Comparison of ENCODE assay signal across 20 cellular contexts in the genomic region with DNA sequence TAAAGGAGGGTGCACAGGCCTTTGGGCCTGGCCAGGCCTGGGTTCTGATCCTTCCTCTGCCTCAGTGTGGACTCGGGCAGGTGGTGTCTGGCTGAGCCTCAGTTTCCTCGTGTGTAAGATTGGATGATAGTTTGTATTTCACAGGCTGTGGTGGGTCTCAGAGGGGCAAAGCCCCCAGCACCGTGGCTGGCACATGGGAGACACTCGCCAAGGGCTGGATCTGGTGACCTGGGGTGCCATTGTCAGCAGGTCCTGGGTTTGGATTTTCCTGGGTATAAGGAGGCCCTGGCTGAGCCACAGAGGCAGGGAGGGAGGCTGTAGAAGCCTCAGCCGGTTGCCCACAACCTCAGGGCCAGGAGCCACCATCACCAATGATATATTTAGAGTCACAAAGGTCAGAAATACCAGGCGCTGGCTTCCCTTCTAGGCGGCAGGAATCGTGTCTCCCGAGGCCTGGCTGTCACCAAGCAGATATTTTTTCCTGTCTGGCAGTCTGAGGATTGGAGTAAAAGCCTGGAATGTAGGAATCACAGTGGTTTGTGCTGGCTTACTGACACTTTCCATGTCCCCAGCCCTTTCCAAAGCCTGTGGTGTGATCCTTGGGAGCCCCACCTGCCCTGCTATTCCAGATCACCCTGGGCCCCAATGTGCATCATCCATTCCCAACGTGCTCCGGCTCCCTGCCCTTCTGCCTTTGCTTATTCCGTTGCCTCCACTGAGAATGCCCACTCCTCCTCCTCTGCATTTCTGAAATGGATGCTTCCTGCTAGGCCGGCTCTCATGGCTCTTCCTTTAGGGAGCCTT. TPM values are rescaled to one million over a fixed set of nuclear protein-coding genes. Genes with fewer than 3 reads are reported as not detected.
A peak's percentile ranks its signal among the peaks of the same experiment; 100 is the strongest.
DNase-seq lines count a peak whose midpoint lies in the region; ATAC-seq, FAIRE-seq and TF ChIP-seq lines count a peak whose summit lies in the region.
"Had no signal": no experiment of that assay in that cellular context is flagged by ENCODE, and none has a peak within 500 bp of the region (broad histone marks: within the 10 kb centered on the region; RNA-seq: fewer than 3 reads in every experiment).

No MANE protein-coding gene starts in this region.

- no peaks in the 10 kb centered on the region for H3K23me2 ChIP-seq in H9 (ENCODE audit: insufficient read length, low read depth, low read length, poor library complexity, severe bottlenecking)

- no peak overlapping the region for H3K4ac ChIP-seq in H9 (ENCODE audit: low read depth, low read length)

- no CpG with 5 or more reads among the region's 13 CpGs for WGBS in H9 (ENCODE audit: extremely low coverage, insufficient read length, low lambda C conversion rate)

- H3K18ac ChIP-seq in H9 (ENCODE audit: insufficient read length, low read depth, low read length) = no peak overlapping the region

- H3K27me3 ChIP-seq in BLaER1 = no peaks in the 10 kb centered on the region
- no peaks in the 10 kb centered on the region for H3K27me3 ChIP-seq in gastrocnemius medialis
- H3K27me3 ChIP-seq in WERI-Rb-1 (ENCODE audit: insufficient read depth, low read depth, severe bottlenecking) = no peaks in the 10 kb centered on the region
- no peaks in the 10 kb centered on the region for H3K27me3 ChIP-seq in H9 (ENCODE audit: insufficient read depth, low read length)
- H3K27me3 ChIP-seq: BLaER1 treated with 17β-estradiol and CSF1 and Interleukin-3, amounts not matched to agents 10 nM and 100 nM had no signal

- H3K4me1 Mint-ChIP-seq in chondrocyte (ENCODE audit: low read depth) (no peaks in the 10 kb centered on the region), H9 (no peaks in the 10 kb centered on the region)
- H3K4me1 Mint-ChIP-seq: CD8-positive, alpha-beta memory T cell had no signal

- H3K4me3 Mint-ChIP-seq in chondrocyte (ENCODE audit: unreplicated experiment) (no peak overlapping the region), H9 (no peak overlapping the region)
- H3K4me3 Mint-ChIP-seq: CD8-positive, alpha-beta memory T cell had no signal

- peak in 1 of 2 donors; percentile 51 for ATAC-seq in gastrocnemius medialis

- no peak overlapping the region; the same call in 1 of the 2 replicates for H3K14ac ChIP-seq in H9 (ENCODE audit: insufficient read depth, low read length)

- no peak overlapping the region for H3K56ac ChIP-seq in H9 (ENCODE audit: insufficient read length, low read depth, low read length)

- no peak overlapping the region for H3K27ac Mint-ChIP-seq in chondrocyte (ENCODE audit: unreplicated experiment)
- no peak overlapping the region for H3K27ac Mint-ChIP-seq in H9
- H3K27ac Mint-ChIP-seq: CD8-positive, alpha-beta memory T cell had no signal

- no peak overlapping the region for H2BK15ac ChIP-seq in H9 (ENCODE audit: low read depth, low read length)

- H4K5ac ChIP-seq in H9 (ENCODE audit: insufficient read length, low read depth, low read length) = no peak overlapping the region

- H4K8ac ChIP-seq in H9 (replicated peaks; ENCODE audit: insufficient read length, low read depth, low read length) = no peak overlapping the region

- no peak overlapping the region for H3K9ac ChIP-seq in BLaER1
- no peak overlapping the region for H3K9ac ChIP-seq in kidney (ENCODE audit: low read length in 2 of 2)
- no peak overlapping the region for H3K9ac ChIP-seq in H9 (ENCODE audit: extremely low read depth, insufficient read length, low read length)
- H3K9ac ChIP-seq: BLaER1 treated with 17β-estradiol and CSF1 and Interleukin-3, amounts not matched to agents 10 nM and 100 nM had no signal

- H3K27me3 Mint-ChIP-seq in chondrocyte (ENCODE audit: low read depth) = peaks cover 30% of the 10 kb centered on the region
- H3K27me3 Mint-ChIP-seq in H9 (ENCODE audit: low read depth) = peaks cover 31% of the 10 kb centered on the region

- H3K23ac ChIP-seq in H9 (ENCODE audit: insufficient read length, low read depth, low read length) = no peak overlapping the region

- H3K4me1 ChIP-seq in BLaER1 (peaks cover 52% of the 10 kb centered on the region), kidney (ENCODE audit: control insufficient read depth in 1 of 2, insufficient read depth in 1 of 2, low read depth in 1 of 2, low read length in 2 of 2) (no peaks in the 10 kb centered on the region), gastrocnemius medialis (peaks cover 36 to 47% of the 10 kb centered on the region in 2 donors), H9 (ENCODE audit: insufficient read depth, low read length) (no peaks in the 10 kb centered on the region)

- H2AFZ ChIP-seq in H9 (ENCODE audit: low read length) = no peak overlapping the region

- no peak overlapping the region for H2BK20ac ChIP-seq in H9 (ENCODE audit: low read depth, low read length, poor library complexity, severe bottlenecking)

- H3T11ph ChIP-seq in H9 (ENCODE audit: low read length) = no peak overlapping the region

- H4K91ac ChIP-seq in H9 (ENCODE audit: insufficient read length, low read depth, low read length) = no peak overlapping the region

- no peak overlapping the region for H3K27ac ChIP-seq in BLaER1
- H3K27ac ChIP-seq in kidney (ENCODE audit: low read depth in 2 of 2, low read length in 2 of 2) = no peak overlapping the region
- peak overlapping the region in 3 of 4 donors; percentile 13 to 60 (median 18) for H3K27ac ChIP-seq in gastrocnemius medialis
- H3K27ac ChIP-seq in WERI-Rb-1 = no peak overlapping the region
- no peak overlapping the region for H3K27ac ChIP-seq in H9 (ENCODE audit: insufficient read length, low read depth, low read length)
- H3K27ac ChIP-seq: BLaER1 treated with 17β-estradiol and CSF1 and Interleukin-3, amounts not matched to agents 10 nM and 100 nM had no signal

- H3K9me3 ChIP-seq in BLaER1 = peaks cover 4% of the 10 kb centered on the region; the same call in 1 of the 2 replicates
- no peaks in the 10 kb centered on the region for H3K9me3 ChIP-seq in kidney (ENCODE audit: control insufficient read depth in 1 of 2, low read length in 2 of 2)
- H3K9me3 ChIP-seq in gastrocnemius medialis = no peaks in the 10 kb centered on the region
- H3K9me3 ChIP-seq in WERI-Rb-1 (ENCODE audit: severe bottlenecking) = no peaks in the 10 kb centered on the region
- H3K9me3 ChIP-seq in H9 (ENCODE audit: control insufficient read depth, low read depth, low read length) = no peaks in the 10 kb centered on the region

- no peak for FAIRE-seq in kidney (lab: Jason Lieb, UNC)
- FAIRE-seq: GM12891 had no signal

- H3K9me3 Mint-ChIP-seq in chondrocyte (ENCODE audit: low read depth) (no peaks in the 10 kb centered on the region), H9 (no peaks in the 10 kb centered on the region)

- H3K4me2 ChIP-seq in BLaER1 (peak overlapping the region; percentile 12; the same call in 1 of the 2 replicates), H9 (ENCODE audit: insufficient read depth, insufficient read length, low read length) (no peak overlapping the region)

- H3K36me3 Mint-ChIP-seq in chondrocyte (ENCODE audit: low read depth) (no peaks in the 10 kb centered on the region), H9 (ENCODE audit: insufficient read depth in 1 of 3, low read depth in 3 of 3) (no peaks in the 10 kb centered on the region)
- H3K36me3 Mint-ChIP-seq: CD8-positive, alpha-beta memory T cell had no signal

- no peaks in the 10 kb centered on the region for H3K79me1 ChIP-seq in H9 (ENCODE audit: insufficient read depth, low read depth, low read length, poor library complexity, severe bottlenecking)

- DNase-seq in chondrocyte (ENCODE audit: low spot score) (peak; percentile 49), kidney (peak; percentile 35), gastrocnemius medialis (no peak), NCI-H446 treated with DMSO at 0.1 percent for 48 hours (lab: John Stamatoyannopoulos, UW) (no peak), WERI-Rb-1 (no peak), H9 (no peak)
- DNase-seq: DMS53, EL, KG1, NCI-H1105 treated with DMSO at 0.1 percent for 48 hours, NCI-H1694 treated with DMSO at 0.1 percent for 48 hours, NCI-H774, OCI-M1, SHP77 treated with DMSO at 0.1 percent for 48 hours had no signal

- H4K20me1 ChIP-seq in BLaER1 = no peaks in the 10 kb centered on the region
- H4K20me1 ChIP-seq in H9 (ENCODE audit: control insufficient read depth, insufficient read depth, insufficient read length) = no peaks in the 10 kb centered on the region

- H2AK5ac ChIP-seq in H9 (ENCODE audit: insufficient read length, low read length) = no peak overlapping the region

- no peaks in the 10 kb centered on the region for H3K36me3 ChIP-seq in BLaER1
- H3K36me3 ChIP-seq in kidney (ENCODE audit: control insufficient read depth in 1 of 2, insufficient read depth in 2 of 2, low read length in 2 of 2) = no peaks in the 10 kb centered on the region
- H3K36me3 ChIP-seq in gastrocnemius medialis = no peaks in the 10 kb centered on the region
- peaks cover 19% of the 10 kb centered on the region for H3K36me3 ChIP-seq in WERI-Rb-1
- H3K36me3 ChIP-seq: BLaER1 treated with 17β-estradiol and CSF1 and Interleukin-3, amounts not matched to agents 10 nM and 100 nM had no signal

- H3K4me3 ChIP-seq in BLaER1 (no peak overlapping the region), kidney (ENCODE audit: low read length in 2 of 2) (no peak overlapping the region), gastrocnemius medialis (no peak overlapping the region), WERI-Rb-1 (ENCODE audit: low read depth, low read length) (no peak overlapping the region)
- H3K4me3 ChIP-seq: BLaER1 treated with 17β-estradiol and CSF1 and Interleukin-3, amounts not matched to agents 10 nM and 100 nM had no signal

- in situ Hi-C loops in gastrocnemius medialis (cut with MboI; ENCODE audit: low sequenced_read_pairs in 4 of 4) = loop anchor here in 2 of 4 donors (10.0 kb wide), 1 partner anchor 225 kb away; no protein-coding TSS in a partner anchor

- no peak overlapping the region for H2BK12ac ChIP-seq in H9 (ENCODE audit: insufficient read length, low read depth, low read length)

- no peak for TF ChIP-seq POLR2A in gastrocnemius medialis (IDR thresholded peaks at IDR 0.05)

- intact Hi-C loops in kidney (cut with DNase I) = no loop called here
- intact Hi-C loops in gastrocnemius medialis (cut with DNase I; ENCODE audit: low total_unique reads) = no loop called here

- no peak overlapping the region for H2BK120ac ChIP-seq in H9 (ENCODE audit: low read depth, low read length, poor library complexity, severe bottlenecking)

- no peaks in the 10 kb centered on the region for H3K79me2 ChIP-seq in H9 (ENCODE audit: insufficient read depth, low read length)

- TF ChIP-seq CTCF in chondrocyte (IDR thresholded peaks at IDR 0.05) = no peak
- TF ChIP-seq CTCF in kidney (IDR thresholded peaks at IDR 0.05; ENCODE audit: borderline replicate concordance, extremely low read depth, insufficient read depth) = no peak
- TF ChIP-seq CTCF in gastrocnemius medialis (IDR thresholded peaks at IDR 0.05 in 4 of 5, conservative IDR thresholded peaks at IDR 0.05 in 1 of 5) = no peak
- no peak for TF ChIP-seq CTCF in WERI-Rb-1 (IDR thresholded peaks at IDR 0.05; ENCODE audit: low read depth, low read length)
- TF ChIP-seq CTCF in H9 (conservative IDR thresholded peaks at IDR 0.05) = no peak

- no peak overlapping the region for H2BK5ac ChIP-seq in H9 (ENCODE audit: insufficient read length, low read length)

RNA-seq across cellular contexts. Expression of gene KCNC1, which starts 15.6 kb away (rescaled TPM):
- total RNA-seq in chondrocyte (0.07 to 0.20 TPM in 2 of 3 replicates, not detected in the other), kidney (0.03 TPM), gastrocnemius medialis (under 1 TPM; 0.03 to 0.53 (median 0.15) TPM), H9 (2021) (0.04 TPM in 1 of 2 replicates, not detected in the other)
- polyA plus RNA-seq in kidney (ENCODE audit: insufficient read depth, low read depth, low replicate concordance) = not detected
- total RNA-seq: CD8-positive, alpha-beta memory T cell; H4 had no signal
- polyA plus RNA-seq: CD8-positive, alpha-beta memory T cell had no signal

RNA-seq across cellular contexts. Expression of gene MYOD1, which starts 30.8 kb away (rescaled TPM):
- total RNA-seq in chondrocyte (not detected in 3 replicates), kidney (not detected), gastrocnemius medialis (10 to 100 TPM in 2 of 4 donors, 1 to 10 TPM in 2; 3.5 to 20.6 (median 10.4) TPM), H9 (2021) (not detected in 2 replicates)
- not detected for polyA plus RNA-seq in kidney (ENCODE audit: insufficient read depth, low read depth, low replicate concordance)
- total RNA-seq: A673; CD8-positive, alpha-beta memory T cell; H4 had no signal
- polyA plus RNA-seq: CD8-positive, alpha-beta memory T cell had no signal

Comparison
In these comparisons a context has a peak if more than half of its experiments do, and no peak if none do; other contexts are left out.
1. H3K27ac ChIP-seq: peak in gastrocnemius medialis (3 of 4); none in BLaER1 (single experiment), kidney (0 of 2), WERI-Rb-1 (single experiment) and H9 (single experiment).
2. DNase-seq: peak in chondrocyte (single experiment) and kidney (single experiment); none in gastrocnemius medialis (0 of 2), NCI-H446 treated with DMSO at 0.1 percent for 48 hours (single experiment), WERI-Rb-1 (single experiment) and H9 (single experiment).